In the genomic region with DNA sequence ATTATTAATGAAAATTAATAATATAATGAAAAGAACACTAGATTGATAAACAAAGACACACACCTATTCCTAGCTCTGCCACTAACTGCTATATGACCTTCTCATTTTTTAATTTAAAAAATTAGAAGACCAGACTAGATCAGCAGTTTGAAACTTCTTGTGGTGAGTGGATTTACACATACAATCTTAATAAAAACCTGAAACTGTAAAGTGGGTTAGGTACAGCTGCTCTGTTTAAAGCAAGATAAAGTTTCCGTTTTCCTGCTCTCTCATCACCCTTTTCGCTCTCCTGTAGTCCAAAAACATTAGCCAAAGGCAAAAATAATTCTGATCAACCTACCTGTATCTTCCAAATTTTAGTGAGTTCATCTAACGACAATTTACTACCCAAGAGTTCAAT, we compare ENCODE assay signal across 31 cellular contexts.
"Had no signal": no experiment of that assay in that cellular context is flagged by ENCODE, and none has a peak within 500 bp of the region (broad histone marks: within the 10 kb centered on the region; RNA-seq: fewer than 3 reads in every experiment).

No MANE protein-coding gene starts in this region.

- H3K27ac Mint-ChIP-seq: T-helper 1 cell treated with Interleukin-12 subunit alpha and Interleukin-12 subunit beta and Interleukin-4 antibody, amounts not matched to agents 30 μg/mL and 1 μg/mL, for 36 hours had no signal

- H3K9me3 Mint-ChIP-seq: T-helper 1 cell treated with Interleukin-12 subunit alpha and Interleukin-12 subunit beta and Interleukin-4 antibody, amounts not matched to agents 30 μg/mL and 1 μg/mL, for 36 hours had no signal

- H3K27me3 ChIP-seq: body of pancreas, colonic mucosa, gastroesophageal sphincter, hepatocyte, ovary, suprapubic skin, tibial artery, upper lobe of right lung had no signal

- H3K27ac ChIP-seq: body of pancreas, colonic mucosa, gastroesophageal sphincter, hepatocyte, ovary, skin epidermis, suprapubic skin, tibial artery, upper lobe of right lung, VCaP had no signal

- H3K9me3 ChIP-seq: body of pancreas, colonic mucosa, gastroesophageal sphincter, ovary, suprapubic skin, tibial artery, upper lobe of right lung had no signal

- FAIRE-seq: kidney, TTC549 had no signal

- H2AFZ ChIP-seq: hepatocyte had no signal

- H3K4me3 Mint-ChIP-seq: T-helper 1 cell treated with Interleukin-12 subunit alpha and Interleukin-12 subunit beta and Interleukin-4 antibody, amounts not matched to agents 30 μg/mL and 1 μg/mL, for 36 hours had no signal

- H3K4me2 ChIP-seq: hepatocyte had no signal

- DNase-seq: activated CD4-positive, alpha-beta T cell treated with anti-CD3 and anti-CD28 coated beads for 4 hours; activated CD4-positive, alpha-beta T cell treated with anti-CD3 and anti-CD28 coated beads, Interleukin-2, amount 50 U/mL, for 4 hours; activated CD8-positive, alpha-beta memory T cell treated with anti-CD3 and anti-CD28 coated beads, Interleukin-2, amount 50 U/mL, for 4 hours; activated naive CD4-positive, alpha-beta T cell; activated T-cell treated with anti-CD3 and anti-CD28 coated beads, Interleukin-2, amount 50 U/mL, for 48 hours; anterior cingulate cortex; body of pancreas; cerebellar nuclear complex; colonic mucosa; effector CD8-positive, alpha-beta T cell; erythroblast; kidney; left colon; mammary epithelial cell; ovary; retina; stimulated activated CD4-positive, alpha-beta T cell treated with anti-CD3 and anti-CD28 coated beads, Interleukin-12 subunit alpha, Interleukin-12 subunit beta, amount 100 ng/mL, for 4 hours; stimulated activated CD4-positive, alpha-beta T cell treated with anti-CD3 and anti-CD28 coated beads, Interleukin-4, amount 100 ng/mL, for 24 hours; stimulated activated naive CD4-positive, alpha-beta T cell; T-helper 9 cell; tibial artery; upper lobe of right lung had no signal

- ATAC-seq: body of pancreas, gastroesophageal sphincter, left colon, sciatic nerve, upper lobe of right lung had no signal

- H3K36me3 ChIP-seq: ovary had no signal

- H3K4me3 ChIP-seq: body of pancreas, colonic mucosa, gastroesophageal sphincter, hepatocyte, ovary, skin epidermis, suprapubic skin, tibial artery, upper lobe of right lung had no signal

- H3K4me1 ChIP-seq: body of pancreas, colonic mucosa, gastroesophageal sphincter, suprapubic skin, tibial artery had no signal

- H3K27me3 Mint-ChIP-seq: progenitor cell of endocrine pancreas had no signal

- H3K79me2 ChIP-seq: hepatocyte had no signal
